ENCODE assay signal across 8 cellular contexts in genomic region chr1:199041173-199041914, GRCh38.
DNase-seq lines count a peak whose midpoint lies in the region; ATAC-seq and TF ChIP-seq lines count a peak whose summit lies in the region.

No MANE protein-coding gene starts in this region.

- H2AFZ ChIP-seq in hepatocyte, result peak overlapping the region; percentile 6

- no peak overlapping the region for H3K4me3 ChIP-seq in hepatocyte
- no peak overlapping the region for H3K4me3 ChIP-seq in aorta (ENCODE audit: low read length in 2 of 2)

- H3K9me3 ChIP-seq in hepatocyte (ENCODE audit: low read depth), result no peaks in the 10 kb centered on the region
- no peaks in the 10 kb centered on the region for H3K9me3 ChIP-seq in aorta (ENCODE audit: control insufficient read depth, low read length)

- H3K4me2 ChIP-seq in hepatocyte, result no peak overlapping the region

- DNase-seq in NAMALWA (ENCODE audit: low spot score), result peak; percentile 96
- no peak for DNase-seq in hepatocyte (ENCODE audit: low spot score)
- DNase-seq in kidney glomerular epithelial cell (lab: John Stamatoyannopoulos, UW), result no peak
- DNase-seq in left lobe of liver (ENCODE audit: low spot score), result no peak
- DNase-seq in NCI-H510A treated with DMSO at 0.1 percent for 48 hours (lab: John Stamatoyannopoulos, UW), result no peak
- DNase-seq in aorta, result no peak

- no peaks in the 10 kb centered on the region for H3K79me2 ChIP-seq in hepatocyte

- H3K27ac ChIP-seq in hepatocyte, result no peak overlapping the region
- H3K27ac ChIP-seq in aorta (ENCODE audit: low read depth in 1 of 2, low read length in 2 of 2), result no peak overlapping the region

- intact Hi-C loops in aorta (cut with DNase I), result no loop called here

- H3K4me1 ChIP-seq in hepatocyte (ENCODE audit: insufficient read depth) (no peaks in the 10 kb centered on the region), aorta (ENCODE audit: control insufficient read depth in 1 of 2, insufficient read depth in 2 of 2, low read length in 2 of 2) (no peaks in the 10 kb centered on the region)

- peak; percentile 99 for ATAC-seq in GM18520 (IDR thresholded peaks at IDR 0.05; ENCODE audit: unreplicated experiment)
- peak; percentile 99 for ATAC-seq in HG02623 (IDR thresholded peaks at IDR 0.05; ENCODE audit: unreplicated experiment)
- no peak for ATAC-seq in left lobe of liver
- ATAC-seq in aorta (ENCODE audit: low FRiP score), result no peak

- no peak for TF ChIP-seq CTCF in hepatocyte (IDR thresholded peaks at IDR 0.05; ENCODE audit: poor library complexity)

- H4K20me1 ChIP-seq in hepatocyte (ENCODE audit: insufficient read depth, poor library complexity, severe bottlenecking), result no peaks in the 10 kb centered on the region

- H3K9me2 ChIP-seq in hepatocyte (replicated peaks; ENCODE audit: insufficient read depth), result no peaks in the 10 kb centered on the region

- H3K36me3 ChIP-seq in hepatocyte (replicated peaks; ENCODE audit: insufficient read depth, low read depth) (no peaks in the 10 kb centered on the region), aorta (ENCODE audit: control insufficient read depth in 1 of 2, insufficient read depth in 2 of 2, low read length in 1 of 2) (no peaks in the 10 kb centered on the region)

- WGBS in hepatocyte (ENCODE audit: low lambda C conversion rate, missing lambda C conversion rate), result 48% methylated on average over 4 of the region's 4 CpGs
- 26 to 32% methylated on average over 4 of the region's 4 CpGs for WGBS in aorta, 2 donors

- H3K27me3 ChIP-seq in hepatocyte (no peaks in the 10 kb centered on the region), aorta (ENCODE audit: control insufficient read depth in 1 of 2, insufficient read depth in 2 of 2, low read length in 1 of 2) (no peaks in the 10 kb centered on the region)

Comparison
In these comparisons a context has a peak if more than half of its experiments do, and no peak if none do; other contexts are left out.
1. ATAC-seq: peak in GM18520 (single experiment) and HG02623 (single experiment); none in left lobe of liver (single experiment) and aorta (single experiment).